Comparison of ENCODE assay signal across 11 cellular contexts in genomic region chr1:50603274-50604271, GRCh38.
DNase-seq lines count a peak whose midpoint lies in the region; ATAC-seq and TF ChIP-seq lines count a peak whose summit lies in the region.
"Had no signal": no experiment of that assay in that cellular context is flagged by ENCODE, and none has a peak within 500 bp of the region (broad histone marks: within the 10 kb centered on the region; RNA-seq: fewer than 3 reads in every experiment).

No MANE protein-coding gene starts in this region.

- no peak for TF ChIP-seq CTCF in brain microvascular endothelial cell (IDR thresholded peaks at IDR 0.05; ENCODE audit: low read depth, low read length, missing control alignments)
- TF ChIP-seq CTCF in retinal pigment epithelial cell (conservative IDR thresholded peaks at IDR 0.05; ENCODE audit: low read depth, low read length) = no peak
- no peak for TF ChIP-seq CTCF in colonic mucosa (IDR thresholded peaks at IDR 0.05)

- peak overlapping the region; percentile 42 for H3K27ac ChIP-seq in brain microvascular endothelial cell
- H3K27ac ChIP-seq in colonic mucosa = no peak overlapping the region
- H3K27ac ChIP-seq: gastrocnemius medialis, right atrium auricular region had no signal

- H3K9ac ChIP-seq in colonic mucosa (ENCODE audit: low read depth in 2 of 2, low read length in 2 of 2) = no peak overlapping the region

- peak; percentile 58 for ATAC-seq in GM18498 (IDR thresholded peaks at IDR 0.05; ENCODE audit: unreplicated experiment)
- ATAC-seq: gastrocnemius medialis had no signal

- in situ Hi-C loops in brain microvascular endothelial cell (cut with HindIII; ENCODE audit: low pct_ligation_motif_present, low sequenced_read_pairs) = no loop called here

- H3K36me3 ChIP-seq in MG63 (no peaks in the 10 kb centered on the region), brain microvascular endothelial cell (replicated peaks) (no peaks in the 10 kb centered on the region), colonic mucosa (no peaks in the 10 kb centered on the region)
- H3K36me3 ChIP-seq: gastrocnemius medialis, right atrium auricular region had no signal

- DNase-seq in MG63 (peak; percentile 41), brain microvascular endothelial cell (peak; percentile 25), retinal pigment epithelial cell (ENCODE audit: low read depth) (peak; percentile 42), mucosa of gallbladder (ENCODE audit: low spot score) (no peak), colonic mucosa (no peak), NK-92 (lab: John Stamatoyannopoulos, UW; ENCODE audit: unreplicated experiment) (no peak), posterior cingulate gyrus (no peak)
- DNase-seq: activated CD8-positive, alpha-beta memory T cell treated with anti-CD3 and anti-CD28 coated beads, Interleukin-2, amount 50 U/mL, for 48 hours; gastrocnemius medialis had no signal

- no peaks in the 10 kb centered on the region for H3K4me1 ChIP-seq in colonic mucosa
- H3K4me1 ChIP-seq: gastrocnemius medialis, right atrium auricular region had no signal

- intact Hi-C loops in colonic mucosa (cut with DNase I) (no loop called here), posterior cingulate gyrus (cut with DNase I) (no loop called here)

- H3K9me3 ChIP-seq in MG63 (no peaks in the 10 kb centered on the region), colonic mucosa (no peaks in the 10 kb centered on the region)
- H3K9me3 ChIP-seq: gastrocnemius medialis, right atrium auricular region had no signal

- no peak overlapping the region for H3K4me3 ChIP-seq in MG63
- no peak overlapping the region for H3K4me3 ChIP-seq in brain microvascular endothelial cell (ENCODE audit: low read depth, low read length)
- H3K4me3 ChIP-seq in retinal pigment epithelial cell (ENCODE audit: low read length) = no peak overlapping the region
- H3K4me3 ChIP-seq in colonic mucosa = no peak overlapping the region
- H3K4me3 ChIP-seq: gastrocnemius medialis, right atrium auricular region had no signal

- H3K27me3 ChIP-seq in MG63 (no peaks in the 10 kb centered on the region), brain microvascular endothelial cell (replicated peaks) (no peaks in the 10 kb centered on the region), colonic mucosa (no peaks in the 10 kb centered on the region)
- H3K27me3 ChIP-seq: gastrocnemius medialis, right atrium auricular region had no signal

Comparison
In these comparisons a context has a peak if more than half of its experiments do, and no peak if none do; other contexts are left out.
1. DNase-seq: peak in MG63 (single experiment), brain microvascular endothelial cell (single experiment) and retinal pigment epithelial cell (single experiment); none in mucosa of gallbladder (single experiment), colonic mucosa (single experiment), NK-92 (single experiment) and posterior cingulate gyrus (0 of 10).